ENCODE assay signal across 9 cellular contexts in genomic region chr2:127143851-127144782, GRCh38. TPM values are rescaled to one million over a fixed set of nuclear protein-coding genes. Genes with fewer than 3 reads are reported as not detected.
A peak's percentile ranks its signal among the peaks of the same experiment; 100 is the strongest.
DNase-seq lines count a peak whose midpoint lies in the region; ATAC-seq and TF ChIP-seq lines count a peak whose summit lies in the region.
"Had no signal": no experiment of that assay in that cellular context is flagged by ENCODE, and none has a peak within 500 bp of the region (broad histone marks: within the 10 kb centered on the region; RNA-seq: fewer than 3 reads in every experiment).

No MANE protein-coding gene starts in this region.

- TF ChIP-seq POLR2A in IMR-90 (IDR thresholded peaks at IDR 0.05; ENCODE audit: low read depth, low read length) = no peak

- H3K79me1 ChIP-seq in IMR-90 (ENCODE audit: low read depth in 1 of 2, low read length in 2 of 2) = 0 out of 4 replicates have a peak, but pooled peaks cover 0 to 3% of the 10 kb centered on the region in 2 experiments

- no peak for TF ChIP-seq RAD21 in IMR-90 (IDR thresholded peaks at IDR 0.05; ENCODE audit: low read length)

- H2BK5ac ChIP-seq in IMR-90 (ENCODE audit: low read depth, low read length, poor library complexity, severe bottlenecking) = peak overlapping the region; percentile 67

- H3K27me3 Mint-ChIP-seq in activated T-cell treated with anti-CD3 and anti-CD28 coated beads, Interleukin-2, amount 50 U/mL, for 72 hours (ENCODE audit: low read depth) = no peaks in the 10 kb centered on the region

- H3K27ac Mint-ChIP-seq in activated T-cell treated with anti-CD3 and anti-CD28 coated beads, Interleukin-2, amount 50 U/mL, for 72 hours = no peak overlapping the region

- TF ChIP-seq CTCF in IMR-90 (conservative IDR thresholded peaks at IDR 0.05; ENCODE audit: low read depth, low read length) = no peak

- peak overlapping the region; percentile 85 for H2AFZ ChIP-seq in IMR-90 (replicated peaks; ENCODE audit: low read length, poor library complexity)

- no peak overlapping the region; the same call in 1 of the 2 replicates for H3K27ac ChIP-seq in IMR-90 (ENCODE audit: insufficient read depth, low read length)
- H3K27ac ChIP-seq in cingulate gyrus (ENCODE audit: low read depth, low read length) = peak overlapping the region; percentile 97
- H3K27ac ChIP-seq in layer of hippocampus (ENCODE audit: low read depth, low read length) = peak overlapping the region; percentile 87

- ATAC-seq in IMR-90 (ENCODE audit: low read depth) (peak; percentile 79), GM21528 (IDR thresholded peaks at IDR 0.05; ENCODE audit: low FRiP score, unreplicated experiment) (no peak)
- no peak for ATAC-seq in activated T-cell treated with anti-CD3 and anti-CD28 coated beads, Interleukin-2, amount 50 U/mL, for 72 hours (replicated peaks in 1 of 2)

- H3K9ac ChIP-seq in IMR-90 (ENCODE audit: low read depth, low read length) = peak overlapping the region; percentile 51

- CTCF ChIA-PET in IMR-90 (lab: Yijun Ruan, JAX) = interaction anchor here (0.8 kb wide), 1 partner anchor 20 kb away, joined by 3 read pairs; no protein-coding TSS in a partner anchor

- no peaks in the 10 kb centered on the region; the same call in 1 of the 2 replicates for H3K27me3 ChIP-seq in IMR-90 (ENCODE audit: control insufficient read depth, insufficient read depth, low read length)
- H3K27me3 ChIP-seq in layer of hippocampus (ENCODE audit: control insufficient read depth, insufficient read depth, low read length) = no peaks in the 10 kb centered on the region

- H3K23ac ChIP-seq in IMR-90 (ENCODE audit: low read depth, low read length) = peak overlapping the region; percentile 18; the same call in 1 of the 2 replicates

- WGBS in IMR-90 (ENCODE audit: extremely low coverage in 2 of 2, insufficient read length in 1 of 2), 2 experiments = 50% methylated on average over 1 of the region's 11 CpGs; no CpG with 5 or more reads in 1 of the 2 experiments

- no peaks in the 10 kb centered on the region for H3K4me1 Mint-ChIP-seq in activated T-cell treated with anti-CD3 and anti-CD28 coated beads, Interleukin-2, amount 50 U/mL, for 72 hours (ENCODE audit: low read depth)

- H2AK5ac ChIP-seq in IMR-90 (ENCODE audit: low read depth, low read length) = peak overlapping the region; percentile 51; the same call in 1 of the 2 replicates

- H3K4me3 ChIP-seq in IMR-90 (ENCODE audit: insufficient read depth, low read depth, low read length) = no peak overlapping the region

- H3K4me2 ChIP-seq in IMR-90 (ENCODE audit: low read depth, low read length) = peak overlapping the region; percentile 14; the same call in 1 of the 2 replicates

- no peaks in the 10 kb centered on the region for H3K9me3 Mint-ChIP-seq in activated T-cell treated with anti-CD3 and anti-CD28 coated beads, Interleukin-2, amount 50 U/mL, for 72 hours

- H4K20me1 ChIP-seq in IMR-90 (ENCODE audit: insufficient read depth, low read length) = no peaks in the 10 kb centered on the region

- H3K9me3 ChIP-seq in IMR-90 (ENCODE audit: control insufficient read depth, insufficient read depth, low read length) = no peaks in the 10 kb centered on the region

- peak overlapping the region; percentile 43 for H3K4ac ChIP-seq in IMR-90 (ENCODE audit: low read depth, low read length)

- peak overlapping the region; percentile 42 for H3K18ac ChIP-seq in IMR-90 (ENCODE audit: low read depth, low read length)

- H3K9me1 ChIP-seq in IMR-90 (ENCODE audit: insufficient read depth, low read length) = peaks cover 16% of the 10 kb centered on the region

- peak overlapping the region; percentile 60 for H4K5ac ChIP-seq in IMR-90 (ENCODE audit: low read depth, low read length)

- intact Hi-C loops in IMR-90 (cut with micrococcal nuclease) = loop anchor here (2.0 kb wide), 1 partner anchor 37 kb away; the partner anchor contains the start of gene BIN1

- DNase-seq in IMR-90 (peak; percentile 49), superior temporal gyrus (ENCODE audit: extremely low spot score) (peak; percentile 94), COLO668 (lab: John Stamatoyannopoulos, UW; ENCODE audit: unreplicated experiment) (no peak), DMS114 treated with DMSO at 0.1 percent for 48 hours (lab: John Stamatoyannopoulos, UW; ENCODE audit: unreplicated experiment) (no peak)
- no peak for DNase-seq in activated T-cell treated with anti-CD3 and anti-CD28 coated beads, Interleukin-2, amount 50 U/mL, for 72 hours
- DNase-seq: NCI-H524 treated with DMSO at 0.1 percent for 48 hours had no signal

- H3K4me1 ChIP-seq in IMR-90 (ENCODE audit: control insufficient read depth, insufficient read depth, low read length) = peaks cover 17% of the 10 kb centered on the region

- peak overlapping the region; percentile 28; the same call in 1 of the 2 replicates for H3K56ac ChIP-seq in IMR-90 (ENCODE audit: extremely low read depth, insufficient read depth, low read length)

- H4K91ac ChIP-seq in IMR-90 (ENCODE audit: insufficient read depth, low read depth, low read length) = peak overlapping the region; percentile 39; the same call in 1 of the 2 replicates

- H2BK15ac ChIP-seq in IMR-90 (ENCODE audit: low read depth, low read length) = peak overlapping the region; percentile 59; the same call in 1 of the 3 replicates

- peak overlapping the region; percentile 44 to 88; a peak in 3 of 4 replicates for H4K8ac ChIP-seq in IMR-90 (ENCODE audit: low read depth in 2 of 2, low read length in 2 of 2)

- no peaks in the 10 kb centered on the region for H3K36me3 ChIP-seq in IMR-90 (ENCODE audit: control insufficient read depth, insufficient read depth, low read length)

- no TSS peak for BruUV-seq in IMR-90 (replicated peaks; lab: Mats Ljungman, UMichigan)

- in situ Hi-C loops in IMR-90 (cut with MboI; ENCODE audit: low sequenced_read_pairs) = no loop called here

- peak overlapping the region; percentile 67 for H2AK9ac ChIP-seq in IMR-90 (replicated peaks; ENCODE audit: low read depth, low read length, poor library complexity)

- H2BK120ac ChIP-seq in IMR-90 (ENCODE audit: low read depth, low read length) = peak overlapping the region; percentile 75

- H3K36me3 Mint-ChIP-seq in activated T-cell treated with anti-CD3 and anti-CD28 coated beads, Interleukin-2, amount 50 U/mL, for 72 hours (ENCODE audit: insufficient read depth in 2 of 2) = peaks cover 0 to 2% of the 10 kb centered on the region in 2 donors

- peak overlapping the region; percentile 20 for H3K14ac ChIP-seq in IMR-90 (replicated peaks; ENCODE audit: low read depth, low read length)

- POLR2A ChIA-PET in IMR-90 (lab: Charles Lee; ENCODE audit: unreplicated experiment) = no interaction called here

- dilution Hi-C loops in IMR-90 (cut with HindIII; ENCODE audit: low sequenced_read_pairs, unreplicated experiment) = no loop called here

- H2BK20ac ChIP-seq in IMR-90 (ENCODE audit: low read depth, low read length) = peak overlapping the region; percentile 69; the same call in 1 of the 2 replicates

- H3K4me3 Mint-ChIP-seq in activated T-cell treated with anti-CD3 and anti-CD28 coated beads, Interleukin-2, amount 50 U/mL, for 72 hours = no peak overlapping the region

TF ChIP-seq in IMR-90, 13 proteins besides CTCF, POLR2A, EP300 and RAD21:
- TF ChIP-seq ELK1 (IDR thresholded peaks at IDR 0.05; ENCODE audit: borderline replicate concordance, low read depth, low read length) (no peak), CEBPB (IDR thresholded peaks at IDR 0.05; ENCODE audit: low read depth, low read length) (no peak), MAFK (IDR thresholded peaks at IDR 0.05; ENCODE audit: low read depth, low read length) (no peak), RFX5 (IDR thresholded peaks at IDR 0.05; ENCODE audit: low read depth, low read length) (no peak), MAZ (IDR thresholded peaks at IDR 0.05; ENCODE audit: borderline replicate concordance, low read depth, low read length) (no peak), CHD1 (IDR thresholded peaks at IDR 0.05; ENCODE audit: low read depth, low read length) (no peak), NFE2L2 (IDR thresholded peaks at IDR 0.05; ENCODE audit: low read depth, low read length) (no peak), USF2 (IDR thresholded peaks at IDR 0.05; ENCODE audit: low read depth, low read length) (no peak), SMC3 (IDR thresholded peaks at IDR 0.05; ENCODE audit: low read depth, low read length) (no peak), BHLHE40 (IDR thresholded peaks at IDR 0.05; ENCODE audit: low read depth, low read length) (no peak), RCOR1 (IDR thresholded peaks at IDR 0.05; ENCODE audit: insufficient replicate concordance, low read length) (no peak), FOS (IDR thresholded peaks at IDR 0.05; ENCODE audit: low read depth, low read length) (no peak), MXI1 (IDR thresholded peaks at IDR 0.05; ENCODE audit: borderline replicate concordance, low read depth, low read length) (no peak)
TF ChIP-seq in IMR-90: peak in this region for 0.

RNA-seq across cellular contexts. Expression of gene BIN1, which starts 37.2 kb away (rescaled TPM):
- total RNA-seq in IMR-90 (2012; rRNA removed) = 18.1 and 19.7 TPM in 2 replicates
- polyA plus RNA-seq in IMR-90 (2012; rRNA removed) = 25.7 and 26.4 TPM in 2 replicates
- polyA plus RNA-seq in IMR-90 (2012; cell fraction: cytosol; rRNA removed) = 18.6 and 33.9 TPM in 2 replicates
- polyA plus RNA-seq in IMR-90 (2012; cell fraction: nucleus; rRNA removed; ENCODE audit: low replicate concordance) = 48.9 and 50.9 TPM in 2 replicates
- total RNA-seq in activated T-cell treated with anti-CD3 and anti-CD28 coated beads, Interleukin-2, amount 50 U/mL, for 72 hours = 100 to 1,000 TPM in 1 of 2 donors, 10 to 100 TPM in 1; 87.3 to 127 TPM

Comparison
In these comparisons a context has a peak if more than half of its experiments do, and no peak if none do; other contexts are left out.
1. DNase-seq: peak in IMR-90 (single experiment) and superior temporal gyrus (single experiment); none in COLO668 (single experiment), DMS114 treated with DMSO at 0.1 percent for 48 hours (single experiment) and activated T-cell treated with anti-CD3 and anti-CD28 coated beads, Interleukin-2, amount 50 U/mL, for 72 hours (0 of 2).